Comparison of ENCODE assay signal across 16 cellular contexts in genomic region chr7:94304878-94305277, GRCh38.
"Had no signal": no experiment of that assay in that cellular context is flagged by ENCODE, and none has a peak within 500 bp of the region (broad histone marks: within the 10 kb centered on the region; RNA-seq: fewer than 3 reads in every experiment).

No MANE protein-coding gene starts in this region.

- DNase-seq: activated CD4-positive, alpha-beta T cell treated with anti-CD3 and anti-CD28 coated beads, Interleukin-2, amount 50 U/mL, for 1 hour; activated CD4-positive, CD25-positive, alpha-beta regulatory T cell treated with anti-CD3 and anti-CD28 coated beads, Interleukin-2, amount 50 U/mL, for 72 hours; activated CD8-positive, alpha-beta memory T cell treated with anti-CD3 and anti-CD28 coated beads, Interleukin-2, amount 50 U/mL, for 4 hours; activated naive CD4-positive, alpha-beta T cell treated with anti-CD3 and anti-CD28 coated beads, Interleukin-2, amount 50 U/mL, for 16 hours; activated T-cell treated with anti-CD3 and anti-CD28 coated beads, Interleukin-2, amount 50 U/mL, for 4 hours; effector CD4-positive, alpha-beta T cell; left colon; spleen; stimulated activated CD4-positive, alpha-beta T cell treated with anti-CD3 and anti-CD28 coated beads, Interleukin-4, amount 100 ng/mL, for 4 hours; SW 1271; T-helper 2 cell; transverse colon had no signal

- ATAC-seq: activated T-cell treated with anti-CD3 and anti-CD28 coated beads, Interleukin-2, amount 50 U/mL, for 4 hours; left colon; sciatic nerve; stimulated activated memory B cell treated with anti-CD40 and anti-IgM and Interleukin-4, amounts not matched to agents 10 μg/mL and 1 μg/mL and 100 μg/mL, for 72 hours had no signal

- H3K27ac ChIP-seq: VCaP had no signal

- H3K27me3 ChIP-seq: spleen, transverse colon had no signal

- H3K9me3 ChIP-seq: spleen, transverse colon had no signal

- H3K4me3 ChIP-seq: lung, spleen, transverse colon had no signal

- H3K36me3 ChIP-seq: spleen, transverse colon had no signal
